In the genomic region with DNA sequence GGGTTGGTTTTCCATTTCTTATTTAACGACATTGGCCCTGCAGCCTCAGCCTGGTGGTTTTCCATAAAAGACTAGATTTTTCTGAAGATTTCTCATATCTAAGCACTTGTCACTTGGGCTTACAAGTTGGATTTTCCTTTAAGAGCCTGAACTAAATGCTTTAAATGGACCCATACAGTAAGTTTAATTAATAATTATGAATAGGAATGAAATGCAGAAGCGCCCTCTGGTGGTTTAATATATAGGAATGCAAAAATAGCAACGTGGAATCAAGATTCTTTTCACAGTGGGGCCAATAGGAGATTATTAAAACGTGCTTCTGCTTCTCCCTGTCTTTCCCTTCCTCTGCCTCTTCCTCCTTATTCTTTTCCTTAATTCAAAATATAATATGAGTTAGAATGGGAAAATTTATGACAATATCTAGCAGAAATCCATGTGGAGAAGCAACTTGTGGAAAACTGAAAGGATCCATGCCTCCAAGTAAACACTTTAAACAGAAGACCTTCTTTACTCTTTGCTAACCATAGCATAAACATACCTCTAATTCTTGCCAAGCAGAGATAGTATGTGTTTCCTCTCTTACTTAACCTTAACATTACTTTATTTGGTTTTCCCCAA, we compare ENCODE assay signal across 9 cellular contexts.
A peak's percentile ranks its signal among the peaks of the same experiment; 100 is the strongest.
DNase-seq lines count a peak whose midpoint lies in the region; ATAC-seq and TF ChIP-seq lines count a peak whose summit lies in the region.
"Had no signal": no experiment of that assay in that cellular context is flagged by ENCODE, and none has a peak within 500 bp of the region (broad histone marks: within the 10 kb centered on the region; RNA-seq: fewer than 3 reads in every experiment).

No MANE protein-coding gene starts in this region.

- no peaks in the 10 kb centered on the region for H3F3A ChIP-seq in neural cell (ENCODE audit: insufficient read depth, low read length, poor library complexity, severe bottlenecking)

- H3K4me3 ChIP-seq in coronary artery (no peak overlapping the region), neural cell (ENCODE audit: low read length) (no peak overlapping the region)

- H4K20me1 ChIP-seq in neural cell (ENCODE audit: insufficient read depth), result no peaks in the 10 kb centered on the region

- no peaks in the 10 kb centered on the region for H3K27me3 ChIP-seq in neural cell (ENCODE audit: insufficient read depth, low read depth, low read length)
- H3K27me3 ChIP-seq: neutrophil had no signal

- no peak overlapping the region for H3K4me2 ChIP-seq in neural cell (ENCODE audit: low read length)

- H3K79me2 ChIP-seq in neural cell (replicated peaks; ENCODE audit: insufficient read depth, low read length), result no peaks in the 10 kb centered on the region

- H3K9me2 ChIP-seq in neural cell (ENCODE audit: insufficient read depth, low read length), result no peaks in the 10 kb centered on the region

- H2AFZ ChIP-seq in neural cell (ENCODE audit: low read depth, low read length), result no peak overlapping the region

- peak; percentile 31 for TF ChIP-seq CTCF in coronary artery (IDR thresholded peaks at IDR 0.05)
- peak; percentile 71 for TF ChIP-seq CTCF in neural cell (IDR thresholded peaks at IDR 0.05; ENCODE audit: poor library complexity, severe bottlenecking)

- peak; percentile 72 for TF ChIP-seq RAD21 in neural cell (conservative IDR thresholded peaks at IDR 0.05)

- no peaks in the 10 kb centered on the region for H3K36me3 ChIP-seq in neural cell (ENCODE audit: insufficient read depth, low read length)
- H3K36me3 ChIP-seq: neutrophil had no signal

- ATAC-seq in HG02678 (IDR thresholded peaks at IDR 0.05; ENCODE audit: unreplicated experiment), result no peak

- DNase-seq in SIG-M5 treated with dmso at 0.1 percent for 504 hours (lab: John Stamatoyannopoulos, UW; ENCODE audit: unreplicated experiment) (peak; percentile 18), SIG-M5 (lab: John Stamatoyannopoulos, UW) (no peak), NCI-H2171 (lab: John Stamatoyannopoulos, UW) (peak; percentile 32), coronary artery (ENCODE audit: low spot score) (no peak), activated gamma-delta T cell (lab: John Stamatoyannopoulos, UW) (no peak), NCI-H1048 (lab: John Stamatoyannopoulos, UW) (no peak)

- no peaks in the 10 kb centered on the region for H3K9me3 ChIP-seq in neural cell (ENCODE audit: low read length)
- H3K9me3 ChIP-seq: neutrophil had no signal

- no peak overlapping the region for H3K27ac ChIP-seq in coronary artery
- H3K27ac ChIP-seq in neural cell (ENCODE audit: low read length), result no peak overlapping the region
- H3K27ac ChIP-seq: neutrophil had no signal

- H3K9ac ChIP-seq in neural cell (ENCODE audit: low read length), result no peak overlapping the region

- no peak for TF ChIP-seq EP300 in neural cell (conservative IDR thresholded peaks at IDR 0.05; ENCODE audit: poor library complexity, severe bottlenecking)

TF ChIP-seq in neural cell, 6 proteins besides CTCF, POLR2A, EP300 and RAD21:
- TF ChIP-seq EZH2 (IDR thresholded peaks at IDR 0.05; ENCODE audit: borderline replicate concordance, insufficient read depth, low read length, poor library complexity, severe bottlenecking) (no peak), MXI1 (conservative IDR thresholded peaks at IDR 0.05; ENCODE audit: poor library complexity, severe bottlenecking) (no peak), POLR2AphosphoS5 (IDR thresholded peaks at IDR 0.05) (no peak), TAF1 (IDR thresholded peaks at IDR 0.05; ENCODE audit: low read depth) (no peak), SMC3 (conservative IDR thresholded peaks at IDR 0.05; ENCODE audit: poor library complexity) (peak; percentile 81)
- TF ChIP-seq, protein P1, sequence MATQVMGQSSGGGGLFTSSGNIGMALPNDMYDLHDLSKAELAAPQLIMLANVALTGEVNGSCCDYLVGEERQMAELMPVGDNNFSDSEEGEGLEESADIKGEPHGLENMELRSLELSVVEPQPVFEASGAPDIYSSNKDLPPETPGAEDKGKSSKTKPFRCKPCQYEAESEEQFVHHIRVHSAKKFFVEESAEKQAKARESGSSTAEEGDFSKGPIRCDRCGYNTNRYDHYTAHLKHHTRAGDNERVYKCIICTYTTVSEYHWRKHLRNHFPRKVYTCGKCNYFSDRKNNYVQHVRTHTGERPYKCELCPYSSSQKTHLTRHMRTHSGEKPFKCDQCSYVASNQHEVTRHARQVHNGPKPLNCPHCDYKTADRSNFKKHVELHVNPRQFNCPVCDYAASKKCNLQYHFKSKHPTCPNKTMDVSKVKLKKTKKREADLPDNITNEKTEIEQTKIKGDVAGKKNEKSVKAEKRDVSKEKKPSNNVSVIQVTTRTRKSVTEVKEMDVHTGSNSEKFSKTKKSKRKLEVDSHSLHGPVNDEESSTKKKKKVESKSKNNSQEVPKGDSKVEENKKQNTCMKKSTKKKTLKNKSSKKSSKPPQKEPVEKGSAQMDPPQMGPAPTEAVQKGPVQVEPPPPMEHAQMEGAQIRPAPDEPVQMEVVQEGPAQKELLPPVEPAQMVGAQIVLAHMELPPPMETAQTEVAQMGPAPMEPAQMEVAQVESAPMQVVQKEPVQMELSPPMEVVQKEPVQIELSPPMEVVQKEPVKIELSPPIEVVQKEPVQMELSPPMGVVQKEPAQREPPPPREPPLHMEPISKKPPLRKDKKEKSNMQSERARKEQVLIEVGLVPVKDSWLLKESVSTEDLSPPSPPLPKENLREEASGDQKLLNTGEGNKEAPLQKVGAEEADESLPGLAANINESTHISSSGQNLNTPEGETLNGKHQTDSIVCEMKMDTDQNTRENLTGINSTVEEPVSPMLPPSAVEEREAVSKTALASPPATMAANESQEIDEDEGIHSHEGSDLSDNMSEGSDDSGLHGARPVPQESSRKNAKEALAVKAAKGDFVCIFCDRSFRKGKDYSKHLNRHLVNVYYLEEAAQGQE (IDR thresholded peaks at IDR 0.05; ENCODE audit: borderline replicate concordance), result no peak

Comparison
In these comparisons a context has a peak if more than half of its experiments do, and no peak if none do; other contexts are left out.
1. DNase-seq: peak in SIG-M5 treated with dmso at 0.1 percent for 504 hours (single experiment) and NCI-H2171 (single experiment); none in SIG-M5 (single experiment), coronary artery (single experiment), activated gamma-delta T cell (single experiment) and NCI-H1048 (single experiment).